9 cellular contexts compared by ENCODE assay signal in the genomic region with DNA sequence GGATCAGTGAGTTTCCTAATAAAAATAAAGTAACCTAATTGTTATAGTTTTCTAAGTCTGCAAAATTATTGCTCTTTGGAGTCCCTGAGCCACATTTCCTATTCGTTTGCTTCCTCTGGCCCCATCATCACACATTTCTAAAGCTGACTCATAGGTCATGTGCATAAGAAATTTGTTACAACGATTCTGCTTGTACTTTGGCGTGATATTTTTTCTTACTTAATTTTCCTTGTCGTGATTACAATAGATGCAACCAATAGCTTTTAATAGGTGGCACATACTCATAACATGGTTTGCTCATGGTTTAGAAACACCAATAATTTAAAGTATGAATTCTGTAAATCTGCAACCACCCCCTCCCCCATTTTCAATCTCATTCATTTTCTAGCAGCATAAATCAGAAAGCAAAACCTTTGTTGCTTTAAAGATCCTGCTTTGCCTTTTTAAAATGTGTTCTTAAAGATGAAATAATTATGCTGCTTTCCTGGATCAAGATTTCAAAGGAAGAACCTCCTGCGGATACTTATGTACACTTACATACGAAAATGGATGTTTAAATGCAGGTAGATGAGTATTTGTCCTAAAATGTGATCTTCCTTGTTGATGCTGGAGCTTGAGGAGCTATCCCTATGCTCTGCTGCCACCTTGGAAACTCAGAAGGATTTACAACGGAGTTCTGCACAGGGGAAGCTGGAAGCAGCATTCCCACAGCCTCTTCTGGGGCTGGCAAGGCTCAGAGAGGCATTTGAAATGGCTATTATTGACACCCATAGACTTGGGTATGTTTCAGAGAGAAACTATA. TPM values are rescaled to one million over a fixed set of nuclear protein-coding genes. Genes with fewer than 3 reads are reported as not detected.
DNase-seq lines count a peak whose midpoint lies in the region; ATAC-seq and TF ChIP-seq lines count a peak whose summit lies in the region.
"Had no signal": no experiment of that assay in that cellular context is flagged by ENCODE, and none has a peak within 500 bp of the region (broad histone marks: within the 10 kb centered on the region; RNA-seq: fewer than 3 reads in every experiment).

No MANE protein-coding gene starts in this region.

- no peak for TF ChIP-seq CTCF in GM13977 (IDR thresholded peaks at IDR 0.05; ENCODE audit: extremely low read depth, insufficient read depth, missing control alignments)

- peak; percentile 62 for ATAC-seq in sciatic nerve
- ATAC-seq in HG03342 (IDR thresholded peaks at IDR 0.05; ENCODE audit: unreplicated experiment), result no peak

- peak; percentile 14 to 68 (median 45) for DNase-seq in NCI-H1417 (lab: John Stamatoyannopoulos, UW)
- no peak for DNase-seq in NCI-H1417 treated with DMSO at 0.1 percent for 48 hours (lab: John Stamatoyannopoulos, UW)
- DNase-seq in anterior cingulate cortex (lab: John Stamatoyannopoulos, UW), result peak in 33 of 58 donors; percentile 2 to 68 (median 25)
- peak; percentile 5 to 80 for DNase-seq in hippocampal formation (lab: John Stamatoyannopoulos, UW)
- no peak for DNase-seq in sciatic nerve (ENCODE audit: low spot score)
- no peak for DNase-seq in GM13977 (ENCODE audit: low spot score)
- DNase-seq in MV-4-11 (lab: John Stamatoyannopoulos, UW), result no peak
- DNase-seq: CD4-positive, CD25-positive, alpha-beta regulatory T cell had no signal

- in situ Hi-C loops in GM13977 (cut with MboI; ENCODE audit: low pct_unique_long_range_greater_than_20kb, low sequenced_read_pairs, unreplicated experiment), result no loop called here

- intact Hi-C loops in sciatic nerve (cut with DNase I), result loop anchor here (5.0 kb wide), 1 partner anchor 1696 kb away; no protein-coding TSS in a partner anchor

RNA-seq across cellular contexts. Expression of a gene that starts 1.7 kb away (rescaled TPM):
- total RNA-seq in sciatic nerve, result 205 TPM
- total RNA-seq: CD4-positive, CD25-positive, alpha-beta regulatory T cell had no signal

Comparison
In these comparisons a context has a peak if more than half of its experiments do, and no peak if none do; other contexts are left out.
1. DNase-seq: peak in NCI-H1417 (3 of 3), anterior cingulate cortex (33 of 58) and hippocampal formation (2 of 2); none in NCI-H1417 treated with DMSO at 0.1 percent for 48 hours (single experiment), sciatic nerve (single experiment), GM13977 (single experiment) and MV-4-11 (single experiment).